Comparison of ENCODE assay signal across 31 cellular contexts in the genomic region with DNA sequence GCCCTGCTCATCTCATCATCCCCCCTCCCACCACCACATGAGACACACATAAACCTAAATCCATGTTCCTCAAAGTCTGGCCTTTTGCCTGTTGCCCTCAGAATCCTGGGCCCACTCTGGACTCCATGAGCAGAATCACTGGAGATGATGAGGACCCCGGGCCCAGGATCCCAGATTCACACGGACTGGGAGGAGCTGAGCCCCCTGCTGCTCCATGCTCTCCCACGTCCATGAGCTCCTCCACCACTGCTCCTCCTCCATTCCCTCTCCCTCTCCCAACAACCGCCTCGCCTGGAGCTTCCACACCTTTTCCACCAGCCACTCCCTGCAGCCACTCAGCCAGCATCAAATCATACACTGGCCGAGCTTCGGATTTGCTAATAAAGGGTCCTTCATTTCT. TPM values are rescaled to one million over a fixed set of nuclear protein-coding genes. Genes with fewer than 3 reads are reported as not detected.
"Had no signal": no experiment of that assay in that cellular context is flagged by ENCODE, and none has a peak within 500 bp of the region (broad histone marks: within the 10 kb centered on the region; RNA-seq: fewer than 3 reads in every experiment).

No MANE protein-coding gene starts in this region.

- H3K4me1 ChIP-seq: parathyroid adenoma, psoas muscle, right lobe of liver, sigmoid colon, thyroid gland, tibial nerve, upper lobe of left lung, vagina had no signal

- H3K36me3 Mint-ChIP-seq: naive B cell; naive thymus-derived CD8-positive, alpha-beta T cell; natural killer cell treated with Interleukin-12 subunit alpha and Interleukin-12 subunit beta and Interleukin-15 and Interleukin-18, amount 100 ng/mL, for 72 hours; stimulated activated effector memory CD8-positive, alpha-beta T cell treated with anti-CD3 and anti-CD28 coated beads, Interleukin-12 subunit alpha, Interleukin-12 subunit beta, amount 100 ng/mL, for 72 hours; stimulated activated naive B cell treated with anti-CD40 and anti-IgM and Interleukin-4, amounts not matched to agents 10 μg/mL and 1 μg/mL and 100 μg/mL, for 72 hours had no signal

- H3K9me3 Mint-ChIP-seq: naive B cell; naive thymus-derived CD8-positive, alpha-beta T cell; natural killer cell treated with Interleukin-12 subunit alpha and Interleukin-12 subunit beta and Interleukin-15 and Interleukin-18, amount 100 ng/mL, for 72 hours; nephron progenitor cell; neural crest cell; stimulated activated effector memory CD8-positive, alpha-beta T cell treated with anti-CD3 and anti-CD28 coated beads, Interleukin-12 subunit alpha, Interleukin-12 subunit beta, amount 100 ng/mL, for 72 hours; stimulated activated naive B cell treated with anti-CD40 and anti-IgM and Interleukin-4, amounts not matched to agents 10 μg/mL and 1 μg/mL and 100 μg/mL, for 72 hours; stimulated activated naive CD8-positive, alpha-beta T cell treated with anti-CD3 and anti-CD28 coated beads, Interleukin-15, Interleukin-2, amounts not matched to agents 100 ng/mL and 50 ng/mL, for 24 hours had no signal

- H3K4me1 Mint-ChIP-seq: naive B cell; neural crest cell; stimulated activated effector memory CD8-positive, alpha-beta T cell treated with anti-CD3 and anti-CD28 coated beads, Interleukin-12 subunit alpha, Interleukin-12 subunit beta, amount 100 ng/mL, for 72 hours; stimulated activated naive B cell treated with anti-CD40 and anti-IgM and Interleukin-4, amounts not matched to agents 10 μg/mL and 1 μg/mL and 100 μg/mL, for 72 hours had no signal

- DNase-seq: naive B cell; naive thymus-derived CD8-positive, alpha-beta T cell; nephron progenitor cell; occipital lobe; ovary; psoas muscle; right cardiac atrium; right lobe of liver; sigmoid colon; small intestine; stimulated activated CD4-positive, alpha-beta T cell treated with anti-CD3 and anti-CD28 coated beads, Interleukin-15, amount 100 ng/mL, for 24 hours; stimulated activated CD4-positive, alpha-beta T cell treated with anti-CD3 and anti-CD28 coated beads, Interleukin-2, amount 100 ng/mL, for 24 hours; stimulated activated CD4-positive, alpha-beta T cell treated with anti-CD3 and anti-CD28 coated beads, Interleukin-2, amount 100 ng/mL, for 48 hours; stimulated activated CD4-positive, alpha-beta T cell treated with anti-CD3 and anti-CD28 coated beads, Interleukin-4, amount 100 ng/mL, for 24 hours; stimulated activated naive B cell treated with anti-CD40 and anti-IgM and Interleukin-4, amounts not matched to agents 10 μg/mL and 1 μg/mL and 100 μg/mL, for 72 hours; stimulated activated naive CD4-positive, alpha-beta T cell treated with Interleukin-2 at 50 U/mL for 16 hours; stomach; thyroid gland; trophoblast cell; upper lobe of left lung had no signal

- H3K9ac ChIP-seq: parathyroid adenoma had no signal

- H3K27me3 ChIP-seq: ovary, right lobe of liver, thyroid gland, upper lobe of left lung, vagina had no signal

- H3K9me3 ChIP-seq: ovary, psoas muscle, right lobe of liver, sigmoid colon, stomach, thoracic aorta, thyroid gland, tibial nerve, upper lobe of left lung, vagina had no signal

- H3K27ac Mint-ChIP-seq: naive B cell; natural killer cell treated with Interleukin-12 subunit alpha and Interleukin-12 subunit beta and Interleukin-15 and Interleukin-18, amount 100 ng/mL, for 72 hours; nephron progenitor cell; progenitor cell of endocrine pancreas; stimulated activated effector memory CD8-positive, alpha-beta T cell treated with anti-CD3 and anti-CD28 coated beads, Interleukin-12 subunit alpha, Interleukin-12 subunit beta, amount 100 ng/mL, for 72 hours; stimulated activated naive B cell treated with anti-CD40 and anti-IgM and Interleukin-4, amounts not matched to agents 10 μg/mL and 1 μg/mL and 100 μg/mL, for 72 hours; stimulated activated naive CD8-positive, alpha-beta T cell treated with anti-CD3 and anti-CD28 coated beads, Interleukin-15, Interleukin-2, amounts not matched to agents 100 ng/mL and 50 ng/mL, for 24 hours had no signal

- H3K27ac ChIP-seq: ovary, parathyroid adenoma, psoas muscle, right lobe of liver, sigmoid colon, stomach, thoracic aorta, thyroid gland, tibial nerve, upper lobe of left lung, vagina had no signal

- H3K4me3 Mint-ChIP-seq: naive B cell; naive thymus-derived CD8-positive, alpha-beta T cell; natural killer cell treated with Interleukin-12 subunit alpha and Interleukin-12 subunit beta and Interleukin-15 and Interleukin-18, amount 100 ng/mL, for 72 hours; nephron progenitor cell; neural crest cell; stimulated activated effector memory CD8-positive, alpha-beta T cell treated with anti-CD3 and anti-CD28 coated beads, Interleukin-12 subunit alpha, Interleukin-12 subunit beta, amount 100 ng/mL, for 72 hours; stimulated activated naive B cell treated with anti-CD40 and anti-IgM and Interleukin-4, amounts not matched to agents 10 μg/mL and 1 μg/mL and 100 μg/mL, for 72 hours; stimulated activated naive CD8-positive, alpha-beta T cell treated with anti-CD3 and anti-CD28 coated beads, Interleukin-15, Interleukin-2, amounts not matched to agents 100 ng/mL and 50 ng/mL, for 24 hours had no signal

- ATAC-seq: naive thymus-derived CD8-positive, alpha-beta T cell; natural killer cell treated with Interleukin-12 subunit alpha and Interleukin-12 subunit beta and Interleukin-15 and Interleukin-18, amount 100 ng/mL, for 72 hours; psoas muscle; right cardiac atrium; right lobe of liver; stimulated activated effector memory CD8-positive, alpha-beta T cell treated with anti-CD3 and anti-CD28 coated beads, Interleukin-12 subunit alpha, Interleukin-12 subunit beta, amount 100 ng/mL, for 72 hours; stimulated activated naive B cell treated with anti-CD40 and anti-IgM and Interleukin-4, amounts not matched to agents 10 μg/mL and 1 μg/mL and 100 μg/mL, for 72 hours had no signal

- H3K27me3 Mint-ChIP-seq: stimulated activated naive CD8-positive, alpha-beta T cell treated with anti-CD3 and anti-CD28 coated beads, Interleukin-15, Interleukin-2, amounts not matched to agents 100 ng/mL and 50 ng/mL, for 24 hours had no signal

- H2AFZ ChIP-seq: parathyroid adenoma had no signal

- H3K4me3 ChIP-seq: ovary, psoas muscle, right lobe of liver, sigmoid colon, stomach, thoracic aorta, thyroid gland, tibial nerve, upper lobe of left lung, vagina had no signal

- H3K36me3 ChIP-seq: ovary, right lobe of liver, sigmoid colon, stomach, thoracic aorta, thyroid gland, tibial nerve, upper lobe of left lung, vagina had no signal

- H3K79me2 ChIP-seq: parathyroid adenoma had no signal

RNA-seq across cellular contexts. Expression of a gene that starts 47.6 kb away (rescaled TPM):
- total RNA-seq: naive thymus-derived CD8-positive, alpha-beta T cell; natural killer cell treated with Interleukin-12 subunit alpha and Interleukin-12 subunit beta and Interleukin-15 and Interleukin-18, amount 100 ng/mL, for 72 hours; neural crest cell; occipital lobe; progenitor cell of endocrine pancreas; right lobe of liver; skeletal muscle tissue; temporal lobe had no signal
- polyA plus RNA-seq: naive thymus-derived CD8-positive, alpha-beta T cell had no signal
